Comparison of ENCODE assay signal across 25 cellular contexts in the genomic region with DNA sequence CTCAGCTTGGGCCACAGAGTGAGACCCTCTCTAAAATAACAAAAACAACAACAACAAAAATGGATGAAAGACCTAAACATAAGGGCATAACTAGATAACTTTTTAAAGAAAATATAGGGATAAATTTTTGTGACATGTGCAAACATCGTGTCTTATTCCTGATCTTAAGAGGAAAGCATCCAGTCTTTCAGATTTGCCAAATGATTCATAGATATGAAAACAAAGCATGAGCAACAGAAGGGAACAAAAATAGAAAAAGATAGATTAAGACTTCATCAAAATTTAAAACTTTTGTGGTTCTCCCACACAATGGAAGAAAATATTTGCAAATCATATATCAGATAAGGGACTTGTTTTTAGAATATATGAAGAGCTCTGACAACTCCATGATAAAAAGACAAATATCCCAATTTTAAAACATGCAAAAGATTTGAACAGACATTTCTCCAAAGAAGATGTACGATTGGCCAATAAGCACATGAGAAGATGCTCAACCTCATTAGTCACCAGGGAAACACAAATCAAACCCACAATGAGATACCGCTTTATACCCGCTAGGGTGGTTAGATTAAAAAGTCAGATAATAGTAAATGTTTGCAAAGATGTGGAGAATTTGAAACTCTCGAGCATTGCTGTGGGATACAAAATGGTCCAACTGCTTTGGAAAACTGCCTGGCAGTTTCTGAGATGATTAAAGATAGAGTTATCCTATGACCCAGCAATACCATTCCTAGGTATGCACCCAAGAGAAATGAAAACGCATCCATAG. TPM values are rescaled to one million over a fixed set of nuclear protein-coding genes. Genes with fewer than 3 reads are reported as not detected.
DNase-seq lines count a peak whose midpoint lies in the region; FAIRE-seq and TF ChIP-seq lines count a peak whose summit lies in the region.
"Had no signal": no experiment of that assay in that cellular context is flagged by ENCODE, and none has a peak within 500 bp of the region (broad histone marks: within the 10 kb centered on the region; RNA-seq: fewer than 3 reads in every experiment).

No MANE protein-coding gene starts in this region.

- H3K9ac ChIP-seq in kidney (ENCODE audit: low read length in 2 of 2), result no peak overlapping the region
- H3K9ac ChIP-seq: BLaER1 had no signal

- H3K27ac ChIP-seq in ACC112 (ENCODE audit: low read depth, low read length) (peak overlapping the region; percentile 36), kidney (ENCODE audit: low read depth in 2 of 2, low read length in 2 of 2) (no peak overlapping the region), breast epithelium (no peak overlapping the region)
- H3K27ac ChIP-seq: BLaER1, Peyer's patch, psoas muscle, SJSA1, upper lobe of left lung had no signal

- H3K4me3 ChIP-seq in ACC112 (ENCODE audit: low read depth, low read length) (no peak overlapping the region), cardiac fibroblast (replicated peaks in 1 of 2; ENCODE audit: low read depth in 2 of 2, low read length in 2 of 2) (no peak overlapping the region), kidney (ENCODE audit: low read length in 2 of 2) (no peak overlapping the region), breast epithelium (no peak overlapping the region)
- H3K4me3 ChIP-seq: BLaER1, GM12878, Peyer's patch, psoas muscle, SJSA1, upper lobe of left lung had no signal

- peaks cover 10% of the 10 kb centered on the region for H3K4me1 ChIP-seq in ACC112 (ENCODE audit: control insufficient read depth, insufficient read depth, low read length, unreplicated experiment)
- no peaks in the 10 kb centered on the region for H3K4me1 ChIP-seq in kidney (ENCODE audit: control insufficient read depth in 1 of 2, insufficient read depth in 1 of 2, low read depth in 1 of 2, low read length in 2 of 2)
- H3K4me1 ChIP-seq in breast epithelium, result no peaks in the 10 kb centered on the region
- H3K4me1 ChIP-seq: BLaER1, Peyer's patch, psoas muscle, upper lobe of left lung had no signal

- H3K36me3 ChIP-seq in ACC112 (ENCODE audit: insufficient read depth, low read length) (no peaks in the 10 kb centered on the region), kidney (ENCODE audit: control insufficient read depth in 1 of 2, insufficient read depth in 2 of 2, low read length in 2 of 2) (no peaks in the 10 kb centered on the region), breast epithelium (no peaks in the 10 kb centered on the region)
- H3K36me3 ChIP-seq: BLaER1, Peyer's patch, SJSA1, upper lobe of left lung had no signal

- peaks cover 0 to 2% of the 10 kb centered on the region in 2 donors for H3K9me3 ChIP-seq in kidney (ENCODE audit: control insufficient read depth in 1 of 2, low read length in 2 of 2)
- peaks cover 0 to 16% of the 10 kb centered on the region in 2 donors for H3K9me3 ChIP-seq in breast epithelium
- H3K9me3 ChIP-seq: Peyer's patch, SJSA1 had no signal

- no peaks in the 10 kb centered on the region for H3K79me2 ChIP-seq in ACC112 (ENCODE audit: control insufficient read depth, insufficient read depth, low read length, unreplicated experiment)

- intact Hi-C loops in kidney (cut with DNase I) (no loop called here), breast epithelium (cut with DNase I; ENCODE audit: low total_unique reads) (no loop called here)

- DNase-seq in M059J (ENCODE audit: low read depth) (peak; percentile 53), cardiac fibroblast (ENCODE audit: low read depth in 2 of 2) (peak; percentile 48 to 74), kidney (no peak), NCI-H2227 (lab: John Stamatoyannopoulos, UW; ENCODE audit: unreplicated experiment) (no peak), breast epithelium (ENCODE audit: low spot score in 2 of 2) (no peak), NCI-H2029 treated with DMSO at 0.1 percent for 48 hours (lab: John Stamatoyannopoulos, UW) (no peak), SW 1271 (lab: John Stamatoyannopoulos, UW) (no peak)
- DNase-seq: ACHN; activated CD4-positive, alpha-beta T cell treated with anti-CD3 and anti-CD28 coated beads for 4 hours; activated T-cell treated with anti-CD3 and anti-CD28 coated beads, Interleukin-2, amount 50 U/mL, for 48 hours; aorta; effector CD8-positive, alpha-beta T cell; H7; NCI-H1048; NCI-H1694 treated with DMSO at 0.1 percent for 48 hours; NCI-H526; Peyer's patch; psoas muscle; stimulated activated CD8-positive, alpha-beta memory T cell treated with anti-CD3 and anti-CD28 coated beads, Interleukin-4, amount 100 ng/mL, for 48 hours; upper lobe of left lung had no signal

- H2AFZ ChIP-seq in ACC112 (ENCODE audit: low read length, unreplicated experiment), result peak overlapping the region; percentile 33

- peak; percentile 25 for FAIRE-seq in kidney (lab: Jason Lieb, UNC)
- FAIRE-seq: GM12878, HTR-8/SVneo had no signal

- no peak for TF ChIP-seq CTCF in cardiac fibroblast (IDR thresholded peaks at IDR 0.05; ENCODE audit: low read depth, low read length)
- TF ChIP-seq CTCF in kidney (IDR thresholded peaks at IDR 0.05; ENCODE audit: borderline replicate concordance, extremely low read depth, insufficient read depth), result no peak
- TF ChIP-seq CTCF in breast epithelium (IDR thresholded peaks at IDR 0.05), result no peak

- H3K27me3 ChIP-seq in ACC112 (ENCODE audit: insufficient read depth, low read length) (no peaks in the 10 kb centered on the region), breast epithelium (no peaks in the 10 kb centered on the region)
- H3K27me3 ChIP-seq: BLaER1, Peyer's patch, SJSA1, upper lobe of left lung had no signal

- TF ChIP-seq POLR2A in breast epithelium (IDR thresholded peaks at IDR 0.05), result no peak

RNA-seq across cellular contexts. Expression of gene PPIF, which starts 20.3 kb away (rescaled TPM):
- total RNA-seq in M059J (2014; rRNA removed; shearing (Covaris generic)), result 36.5 and 50.7 TPM in 2 replicates
- total RNA-seq in kidney (36.7 TPM), breast epithelium (10 to 100 TPM; 16.0 to 39.3 (median 30.7) TPM)
- 120 TPM for polyA plus RNA-seq in kidney (ENCODE audit: insufficient read depth, low read depth, low replicate concordance)

Comparison
In these comparisons a context has a peak if more than half of its experiments do, and no peak if none do; other contexts are left out.
1. DNase-seq: peak in M059J (single experiment) and cardiac fibroblast (2 of 2); none in kidney (single experiment), NCI-H2227 (single experiment), breast epithelium (0 of 2), NCI-H2029 treated with DMSO at 0.1 percent for 48 hours (single experiment) and SW 1271 (0 of 2).